ENCODE assay signal across 13 cellular contexts in genomic region chr6:106082735-106083398, GRCh38. TPM values are rescaled to one million over a fixed set of nuclear protein-coding genes. Genes with fewer than 3 reads are reported as not detected.
DNase-seq lines count a peak whose midpoint lies in the region; FAIRE-seq and TF ChIP-seq lines count a peak whose summit lies in the region.
"Had no signal": no experiment of that assay in that cellular context is flagged by ENCODE, and none has a peak within 500 bp of the region (broad histone marks: within the 10 kb centered on the region; RNA-seq: fewer than 3 reads in every experiment).

No MANE protein-coding gene starts in this region.

- H3K4me1 ChIP-seq in BLaER1 treated with 17β-estradiol and CSF1 and Interleukin-3, amounts not matched to agents 10 nM and 100 nM = peaks cover 38 to 57% (median 47%) of the 10 kb centered on the region in 10 experiments
- peaks cover 38% of the 10 kb centered on the region for H3K4me1 ChIP-seq in adipocyte (ENCODE audit: control insufficient read depth, insufficient read depth, low read length)
- H3K4me1 ChIP-seq in keratinocyte (ENCODE audit: control insufficient read depth, extremely low read depth, insufficient read depth, low read length) = peaks cover 39% of the 10 kb centered on the region
- peaks cover 0 to 31% (median 8%) of the 10 kb centered on the region in 4 donors for H3K4me1 ChIP-seq in transverse colon

- no peaks in the 10 kb centered on the region for H3K9me3 ChIP-seq in BLaER1 treated with 17β-estradiol and CSF1 and Interleukin-3, amounts not matched to agents 10 nM and 100 nM (replicated peaks in 1 of 11)
- H3K9me3 ChIP-seq in adipocyte (ENCODE audit: control insufficient read depth, low read length) = no peaks in the 10 kb centered on the region
- no peaks in the 10 kb centered on the region for H3K9me3 ChIP-seq in keratinocyte (ENCODE audit: control insufficient read depth, low read depth, low read length)
- no peaks in the 10 kb centered on the region for H3K9me3 ChIP-seq in transverse colon
- H3K9me3 ChIP-seq: HAP-1, thyroid gland had no signal

- FAIRE-seq in keratinocyte (lab: Jason Lieb, UNC) = peak; percentile 92

- peaks cover 0 to 2% (median 0%) of the 10 kb centered on the region in 11 experiments; a peak in 5 of 22 replicates for H3K36me3 ChIP-seq in BLaER1 treated with 17β-estradiol and CSF1 and Interleukin-3, amounts not matched to agents 10 nM and 100 nM
- H3K36me3 ChIP-seq in adipocyte (ENCODE audit: control insufficient read depth, insufficient read depth, low read length, severe bottlenecking) = no peaks in the 10 kb centered on the region
- H3K36me3 ChIP-seq in keratinocyte (ENCODE audit: control insufficient read depth in 2 of 2, extremely low read depth in 1 of 2, insufficient read depth in 2 of 2, low read length in 2 of 2) = no peaks in the 10 kb centered on the region
- no peaks in the 10 kb centered on the region for H3K36me3 ChIP-seq in transverse colon
- H3K36me3 ChIP-seq: HAP-1, neural progenitor cell, thyroid gland had no signal

- DNase-seq in HS-5 (ENCODE audit: low read depth) (peak; percentile 86), adipocyte (ENCODE audit: low read depth) (peak; percentile 68), keratinocyte (ENCODE audit: low read depth, low spot score) (no peak), NCI-H1048 (lab: John Stamatoyannopoulos, UW) (no peak), DMS79 (lab: John Stamatoyannopoulos, UW) (no peak), dorsolateral prefrontal cortex (no peak), transverse colon (no peak)
- DNase-seq: NCI-H1092, NCI-H82, thyroid gland had no signal

- no peak for TF ChIP-seq EP300 in transverse colon (IDR thresholded peaks at IDR 0.05; ENCODE audit: low read depth)

- H3K27ac ChIP-seq in BLaER1 treated with 17β-estradiol and CSF1 and Interleukin-3, amounts not matched to agents 10 nM and 100 nM = peak overlapping the region; percentile 84 to 95 (median 92); a peak in 20 of 22 replicates
- peak overlapping the region; percentile 91 for H3K27ac ChIP-seq in keratinocyte (ENCODE audit: control insufficient read depth, insufficient read depth, low read length)
- no peak overlapping the region for H3K27ac ChIP-seq in dorsolateral prefrontal cortex
- H3K27ac ChIP-seq in transverse colon = no peak overlapping the region
- H3K27ac ChIP-seq: neural progenitor cell, thyroid gland had no signal

- WGBS in transverse colon (ENCODE audit: low coverage in 1 of 2), 2 donors = 67 to 88% methylated on average over 6 of the region's 6 CpGs

- TF ChIP-seq CTCF in keratinocyte (optimal IDR thresholded peaks at IDR 0.05 in 1 of 3, IDR thresholded peaks at IDR 0.05 in 1 of 3, conservative IDR thresholded peaks at IDR 0.05 in 1 of 3; ENCODE audit: extremely low read depth in 1 of 3, insufficient read depth in 2 of 3, low read length in 3 of 3) (no peak), dorsolateral prefrontal cortex (IDR thresholded peaks at IDR 0.05 in 54 of 56, conservative IDR thresholded peaks at IDR 0.05 in 2 of 56; ENCODE audit: low read depth in 1 of 56, partially characterized antibody in 56 of 56) (no peak), transverse colon (IDR thresholded peaks at IDR 0.05) (no peak)

- H3K4me2 ChIP-seq in BLaER1 treated with 17β-estradiol and CSF1 and Interleukin-3, amounts not matched to agents 10 nM and 100 nM = peak overlapping the region; percentile 79 to 95 (median 89)
- H3K4me2 ChIP-seq in keratinocyte (ENCODE audit: control insufficient read depth, extremely low read depth, insufficient read depth, low read depth, low read length) = peak overlapping the region; percentile 37
- H3K4me2 ChIP-seq: neural progenitor cell had no signal

- intact Hi-C loops in dorsolateral prefrontal cortex (cut with DNase I) = loop anchor here (10.0 kb wide), 1 partner anchor 88 kb away; no protein-coding TSS in a partner anchor
- intact Hi-C loops in transverse colon (cut with DNase I; ENCODE audit: low total_unique reads) = no loop called here

- dilution Hi-C loops in keratinocyte (cut with MboI; ENCODE audit: extremely low pct_ligation_motif_present, low sequenced_read_pairs) = no loop called here

- no peak for TF ChIP-seq POLR2A in transverse colon (IDR thresholded peaks at IDR 0.05)

- H4K20me1 ChIP-seq in BLaER1 treated with 17β-estradiol and CSF1 and Interleukin-3, amounts not matched to agents 10 nM and 100 nM = peaks cover 0 to 3% (median under 1%) of the 10 kb centered on the region in 11 experiments; a peak in 6 of 22 replicates
- H4K20me1 ChIP-seq in keratinocyte (ENCODE audit: control insufficient read depth, extremely low read depth, insufficient read depth, low read length) = no peaks in the 10 kb centered on the region

- peaks cover 9% of the 10 kb centered on the region for H3K79me2 ChIP-seq in keratinocyte (ENCODE audit: control insufficient read depth, insufficient read depth, low read length)

- H3K4me3 ChIP-seq in BLaER1 treated with 17β-estradiol and CSF1 and Interleukin-3, amounts not matched to agents 10 nM and 100 nM = no peak overlapping the region
- H3K4me3 ChIP-seq in adipocyte (ENCODE audit: low read length) = no peak overlapping the region
- H3K4me3 ChIP-seq in keratinocyte (ENCODE audit: control insufficient read depth in 2 of 3, extremely low read depth in 1 of 3, insufficient read depth in 2 of 3, low read depth in 1 of 3, low read length in 3 of 3) = no peak overlapping the region
- no peak overlapping the region for H3K4me3 ChIP-seq in dorsolateral prefrontal cortex
- no peak overlapping the region for H3K4me3 ChIP-seq in transverse colon
- H3K4me3 ChIP-seq: HAP-1, neural progenitor cell, thyroid gland had no signal

- no peaks in the 10 kb centered on the region for H3K9me1 ChIP-seq in keratinocyte (ENCODE audit: control insufficient read depth, extremely low read depth, insufficient read depth, low read length)

- H2AFZ ChIP-seq in keratinocyte (ENCODE audit: control insufficient read depth, low read length) = no peak overlapping the region
- H2AFZ ChIP-seq: neural progenitor cell had no signal

- H3K9ac ChIP-seq in BLaER1 treated with 17β-estradiol and CSF1 and Interleukin-3, amounts not matched to agents 10 nM and 100 nM = peak overlapping the region in 10 of 11 experiments; percentile 26 to 96 (median 87); a peak in 12 of 22 replicates
- H3K9ac ChIP-seq in adipocyte (ENCODE audit: low read length) (no peak overlapping the region), keratinocyte (ENCODE audit: control insufficient read depth, extremely low read depth, insufficient read depth, low read length) (peak overlapping the region; percentile 41)
- H3K9ac ChIP-seq: neural progenitor cell had no signal

- H3K27me3 ChIP-seq in BLaER1 treated with 17β-estradiol and CSF1 and Interleukin-3, amounts not matched to agents 10 nM and 100 nM = peaks cover 0 to 14% (median 3%) of the 10 kb centered on the region in 11 experiments; a peak in 10 of 22 replicates
- H3K27me3 ChIP-seq in adipocyte (replicated peaks; ENCODE audit: control insufficient read depth, insufficient read depth, low read length) = no peaks in the 10 kb centered on the region
- no peaks in the 10 kb centered on the region for H3K27me3 ChIP-seq in keratinocyte (ENCODE audit: control insufficient read depth, extremely low read depth, insufficient read depth, low read length)
- H3K27me3 ChIP-seq in dorsolateral prefrontal cortex = peaks cover 0 to 84% (median 42%) of the 10 kb centered on the region in 45 donors
- peaks cover 19% of the 10 kb centered on the region for H3K27me3 ChIP-seq in transverse colon
- H3K27me3 ChIP-seq: thyroid gland had no signal

- in situ Hi-C loops in transverse colon (cut with MboI; ENCODE audit: low pct_ligation_motif_present in 1 of 4, low pct_unique_long_range_greater_than_20kb in 1 of 4, low sequenced_read_pairs in 3 of 4) = loop anchor here in 1 of 4 donors (25.0 kb wide), 1 partner anchor 596 kb away; no protein-coding TSS in a partner anchor

RNA-seq across cellular contexts. Expression of gene PRDM1, which starts 3.3 kb away (rescaled TPM):
- 3.9 to 8.6 TPM (median 6.7 TPM) in 3 replicates for polyA plus RNA-seq in keratinocyte
- polyA plus RNA-seq in keratinocyte (2011; ENCODE audit: low read depth) = 96.8 TPM
- 2.4 and 4.8 TPM in 2 replicates for polyA plus RNA-seq in keratinocyte (2011; cell fraction: cytosol; rRNA removed)
- 17.2 and 19.4 TPM in 2 replicates for polyA plus RNA-seq in keratinocyte (2011; cell fraction: nucleus; rRNA removed)
- 6.1 and 46.3 TPM in 2 replicates for polyA plus RNA-seq in keratinocyte (2012; ENCODE audit: low replicate concordance)
- polyA minus RNA-seq in keratinocyte = 12.4 to 14.6 TPM (median 13.3 TPM) in 3 replicates
- polyA minus RNA-seq in keratinocyte (2011; cell fraction: cytosol; rRNA and poly(A)+ RNA removed) = 3.3 TPM
- 19.2 and 37.1 TPM in 2 replicates for polyA minus RNA-seq in keratinocyte (2011; cell fraction: nucleus; rRNA and poly(A)+ RNA removed)
- 1 to 10 TPM; 1.9 to 9.7 (median 4.6) TPM for total RNA-seq in dorsolateral prefrontal cortex
- total RNA-seq in transverse colon = 10 to 100 TPM in 3 of 4 donors, 1 to 10 TPM in 1; 2.4 to 32.4 (median 18.6) TPM

Comparison
In these comparisons a context has a peak if more than half of its experiments do, and no peak if none do; other contexts are left out.
1. H3K27ac ChIP-seq: peak in BLaER1 treated with 17β-estradiol and CSF1 and Interleukin-3, amounts not matched to agents 10 nM and 100 nM (11 of 11) and keratinocyte (single experiment); none in dorsolateral prefrontal cortex (0 of 59) and transverse colon (0 of 4).
2. DNase-seq: peak in HS-5 (single experiment) and adipocyte (single experiment); none in keratinocyte (single experiment), NCI-H1048 (single experiment), DMS79 (single experiment), dorsolateral prefrontal cortex (0 of 10) and transverse colon (single experiment).